In the genomic region with DNA sequence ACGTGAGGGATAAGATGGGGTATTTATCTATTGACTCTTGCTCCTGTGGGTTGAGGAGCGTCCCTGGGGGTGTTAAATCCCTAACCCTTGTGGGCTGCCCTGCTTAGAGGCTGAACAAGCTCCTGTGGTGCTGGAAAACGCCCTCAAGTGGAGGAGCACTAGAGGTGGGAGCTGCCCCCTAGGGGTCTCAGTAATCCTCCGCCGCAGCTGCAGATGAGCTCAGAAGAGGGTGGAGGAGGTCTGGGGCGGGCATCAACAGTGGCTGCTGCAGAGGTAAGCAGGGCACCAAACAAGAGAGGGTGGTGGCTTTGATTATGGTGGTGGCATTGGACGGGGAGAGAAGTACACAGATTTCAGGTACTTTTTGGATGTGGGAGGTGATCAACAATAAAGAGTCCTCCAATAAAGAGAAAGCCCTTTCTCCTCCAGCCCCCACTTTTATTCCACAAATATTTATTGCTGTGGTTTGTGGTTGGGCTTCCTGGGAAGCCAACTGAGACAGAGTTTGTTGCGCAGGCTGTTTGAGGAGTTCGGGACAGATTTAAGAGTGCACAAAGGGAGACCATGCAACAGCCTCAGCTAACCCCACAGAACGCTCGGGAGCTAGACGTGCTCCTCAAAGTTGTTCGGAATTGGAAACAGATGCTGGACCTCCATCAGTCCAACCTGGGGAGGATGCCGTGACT, we compare ENCODE assay signal across 11 cellular contexts.
DNase-seq lines count a peak whose midpoint lies in the region; ATAC-seq and TF ChIP-seq lines count a peak whose summit lies in the region.
"Had no signal": no experiment of that assay in that cellular context is flagged by ENCODE, and none has a peak within 500 bp of the region (broad histone marks: within the 10 kb centered on the region; RNA-seq: fewer than 3 reads in every experiment).

No MANE protein-coding gene starts in this region.

- H3K36me3 Mint-ChIP-seq in T-helper 17 cell (ENCODE audit: low read depth) = peaks cover 3% of the 10 kb centered on the region
- no peaks in the 10 kb centered on the region for H3K36me3 Mint-ChIP-seq in CD4-positive, alpha-beta T cell (ENCODE audit: low read depth)

- H3K9me3 Mint-ChIP-seq in CD4-positive, alpha-beta T cell = no peaks in the 10 kb centered on the region

- H3K9me3 ChIP-seq in T-helper 17 cell (ENCODE audit: control insufficient read depth, low read length, poor library complexity, severe bottlenecking) = no peaks in the 10 kb centered on the region
- H3K9me3 ChIP-seq in CD4-positive, alpha-beta T cell (ENCODE audit: control insufficient read depth, low read length) = no peaks in the 10 kb centered on the region
- H3K9me3 ChIP-seq: tibial nerve had no signal

- peaks cover 31% of the 10 kb centered on the region for H3K27me3 Mint-ChIP-seq in T-helper 17 cell
- H3K27me3 Mint-ChIP-seq in CD4-positive, alpha-beta T cell = peaks cover 36% of the 10 kb centered on the region

- POLR2A ChIA-PET in CD4-positive, alpha-beta T cell (lab: Charles Lee) = no interaction called here

- CTCF ChIA-PET in CD4-positive, alpha-beta T cell (lab: Charles Lee) = no interaction called here

- TF ChIP-seq CTCF in GM12872 (IDR thresholded peaks at IDR 0.05; ENCODE audit: insufficient read depth, low read depth, low read length) = peak; percentile 31; the same call in 1 of the 3 replicates
- no peak for TF ChIP-seq CTCF in CD4-positive, alpha-beta T cell (IDR thresholded peaks at IDR 0.05)

- DNase-seq in Ammon's horn (ENCODE audit: low spot score) = peak; percentile 69
- DNase-seq in T-helper 17 cell = no peak
- DNase-seq in left kidney (ENCODE audit: low read depth, low spot score) = peak; percentile 64
- no peak for DNase-seq in HuH-7.5 (ENCODE audit: low spot score)
- no peak for DNase-seq in CD4-positive, alpha-beta T cell
- DNase-seq: left colon, NCI-H2029 treated with DMSO at 0.1 percent for 48 hours had no signal

- no peak overlapping the region for H3K27ac Mint-ChIP-seq in T-helper 17 cell
- H3K27ac Mint-ChIP-seq in CD4-positive, alpha-beta T cell = no peak overlapping the region

- peaks cover 5% of the 10 kb centered on the region for H3K27me3 ChIP-seq in CD4-positive, alpha-beta T cell (ENCODE audit: control insufficient read depth, insufficient read depth, low read length)

- no peak overlapping the region for H3K27ac ChIP-seq in CD4-positive, alpha-beta T cell (ENCODE audit: low read depth, low read length)
- H3K27ac ChIP-seq: tibial nerve had no signal

- peak overlapping the region; percentile 52 for H3K4me3 Mint-ChIP-seq in T-helper 17 cell
- H3K4me3 Mint-ChIP-seq in CD4-positive, alpha-beta T cell = no peak overlapping the region

- ATAC-seq in T-helper 17 cell = no peak
- no peak for ATAC-seq in GM21515 (IDR thresholded peaks at IDR 0.05; ENCODE audit: unreplicated experiment)
- ATAC-seq in CD4-positive, alpha-beta T cell (ENCODE audit: poor library complexity) = no peak
- no peak for ATAC-seq in GM18858 (IDR thresholded peaks at IDR 0.05; ENCODE audit: unreplicated experiment)

- intact Hi-C loops in CD4-positive, alpha-beta T cell (cut with DNase I, micrococcal nuclease) = no loop called here

- H3K4me1 Mint-ChIP-seq in T-helper 17 cell = peaks cover 6% of the 10 kb centered on the region
- H3K4me1 Mint-ChIP-seq in CD4-positive, alpha-beta T cell (ENCODE audit: low read depth) = no peaks in the 10 kb centered on the region

Comparison
In these comparisons a context has a peak if more than half of its experiments do, and no peak if none do; other contexts are left out.
1. DNase-seq: peak in Ammon's horn (single experiment) and left kidney (single experiment); none in T-helper 17 cell (0 of 3), HuH-7.5 (single experiment) and CD4-positive, alpha-beta T cell (0 of 10).